2 cellular contexts compared by ENCODE assay signal in genomic region chr19:33254245-33254824, GRCh38.
TF ChIP-seq lines count a peak whose summit lies in the region.

No MANE protein-coding gene starts in this region.

TF ChIP-seq in HEK293, 187 proteins besides CTCF, POLR2A, EP300 and RAD21 (continued from another document):
- TF ChIP-seq ZNF449 (tag by site-specific recombination; IDR thresholded peaks at IDR 0.05), result peak; percentile 89; the same call in 1 of the 2 replicates

TF ChIP-seq in H1, 55 proteins besides CTCF, POLR2A, EP300 and RAD21:
- TF ChIP-seq SIX5 (IDR thresholded peaks at IDR 0.05; ENCODE audit: low read depth, low read length) (no peak), GTF2F1 (IDR thresholded peaks at IDR 0.05; ENCODE audit: borderline replicate concordance, low read depth, low read length) (no peak), CHD2 (IDR thresholded peaks at IDR 0.05; ENCODE audit: low read length) (no peak), KDM1A (IDR thresholded peaks at IDR 0.05; ENCODE audit: borderline replicate concordance, low read length) (no peak), SP2 (IDR thresholded peaks at IDR 0.05; ENCODE audit: low read length) (no peak), GABPA (IDR thresholded peaks at IDR 0.05; ENCODE audit: borderline replicate concordance, insufficient read depth, low read length) (no peak), FOSL1 (IDR thresholded peaks at IDR 0.05; ENCODE audit: insufficient read depth, low read depth, low read length) (no peak), ATF2 (IDR thresholded peaks at IDR 0.05; ENCODE audit: low read length) (no peak)
